1 cellular context compared by ENCODE assay signal in the genomic region with DNA sequence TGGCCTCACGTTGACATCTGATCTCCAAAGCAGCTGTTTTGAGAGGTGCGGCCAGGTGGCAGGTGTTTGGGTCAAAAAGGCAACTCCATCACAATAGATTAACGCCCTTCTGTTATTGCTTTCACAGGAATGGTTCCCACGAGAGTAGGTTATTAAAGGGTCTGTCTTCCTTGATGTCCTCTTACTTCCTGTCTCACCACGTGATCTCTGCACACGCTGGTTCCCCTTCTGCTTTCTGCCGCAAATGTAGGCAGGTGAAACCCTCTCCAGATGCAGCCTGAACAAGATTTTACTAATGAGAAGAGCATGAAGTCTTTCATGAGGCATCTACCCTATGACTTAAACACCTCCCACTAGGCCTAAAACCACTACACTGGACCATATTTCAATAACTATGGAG.
TF ChIP-seq lines count a peak whose summit lies in the region.

No MANE protein-coding gene starts in this region.

TF ChIP-seq in HepG2, 621 proteins besides CTCF, POLR2A, EP300 and RAD21:
- TF ChIP-seq, protein P1, sequence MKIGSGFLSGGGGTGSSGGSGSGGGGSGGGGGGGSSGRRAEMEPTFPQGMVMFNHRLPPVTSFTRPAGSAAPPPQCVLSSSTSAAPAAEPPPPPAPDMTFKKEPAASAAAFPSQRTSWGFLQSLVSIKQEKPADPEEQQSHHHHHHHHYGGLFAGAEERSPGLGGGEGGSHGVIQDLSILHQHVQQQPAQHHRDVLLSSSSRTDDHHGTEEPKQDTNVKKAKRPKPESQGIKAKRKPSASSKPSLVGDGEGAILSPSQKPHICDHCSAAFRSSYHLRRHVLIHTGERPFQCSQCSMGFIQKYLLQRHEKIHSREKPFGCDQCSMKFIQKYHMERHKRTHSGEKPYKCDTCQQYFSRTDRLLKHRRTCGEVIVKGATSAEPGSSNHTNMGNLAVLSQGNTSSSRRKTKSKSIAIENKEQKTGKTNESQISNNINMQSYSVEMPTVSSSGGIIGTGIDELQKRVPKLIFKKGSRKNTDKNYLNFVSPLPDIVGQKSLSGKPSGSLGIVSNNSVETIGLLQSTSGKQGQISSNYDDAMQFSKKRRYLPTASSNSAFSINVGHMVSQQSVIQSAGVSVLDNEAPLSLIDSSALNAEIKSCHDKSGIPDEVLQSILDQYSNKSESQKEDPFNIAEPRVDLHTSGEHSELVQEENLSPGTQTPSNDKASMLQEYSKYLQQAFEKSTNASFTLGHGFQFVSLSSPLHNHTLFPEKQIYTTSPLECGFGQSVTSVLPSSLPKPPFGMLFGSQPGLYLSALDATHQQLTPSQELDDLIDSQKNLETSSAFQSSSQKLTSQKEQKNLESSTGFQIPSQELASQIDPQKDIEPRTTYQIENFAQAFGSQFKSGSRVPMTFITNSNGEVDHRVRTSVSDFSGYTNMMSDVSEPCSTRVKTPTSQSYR (CRISPR knock-in tag; IDR thresholded peaks at IDR 0.05; ENCODE audit: borderline replicate concordance), result no peak
- TF ChIP-seq NCOA5 (CRISPR knock-in tag; IDR thresholded peaks at IDR 0.05) (no peak), HNF4A (CRISPR knock-in tag; IDR thresholded peaks at IDR 0.05) (no peak)
- TF ChIP-seq, protein P2, sequence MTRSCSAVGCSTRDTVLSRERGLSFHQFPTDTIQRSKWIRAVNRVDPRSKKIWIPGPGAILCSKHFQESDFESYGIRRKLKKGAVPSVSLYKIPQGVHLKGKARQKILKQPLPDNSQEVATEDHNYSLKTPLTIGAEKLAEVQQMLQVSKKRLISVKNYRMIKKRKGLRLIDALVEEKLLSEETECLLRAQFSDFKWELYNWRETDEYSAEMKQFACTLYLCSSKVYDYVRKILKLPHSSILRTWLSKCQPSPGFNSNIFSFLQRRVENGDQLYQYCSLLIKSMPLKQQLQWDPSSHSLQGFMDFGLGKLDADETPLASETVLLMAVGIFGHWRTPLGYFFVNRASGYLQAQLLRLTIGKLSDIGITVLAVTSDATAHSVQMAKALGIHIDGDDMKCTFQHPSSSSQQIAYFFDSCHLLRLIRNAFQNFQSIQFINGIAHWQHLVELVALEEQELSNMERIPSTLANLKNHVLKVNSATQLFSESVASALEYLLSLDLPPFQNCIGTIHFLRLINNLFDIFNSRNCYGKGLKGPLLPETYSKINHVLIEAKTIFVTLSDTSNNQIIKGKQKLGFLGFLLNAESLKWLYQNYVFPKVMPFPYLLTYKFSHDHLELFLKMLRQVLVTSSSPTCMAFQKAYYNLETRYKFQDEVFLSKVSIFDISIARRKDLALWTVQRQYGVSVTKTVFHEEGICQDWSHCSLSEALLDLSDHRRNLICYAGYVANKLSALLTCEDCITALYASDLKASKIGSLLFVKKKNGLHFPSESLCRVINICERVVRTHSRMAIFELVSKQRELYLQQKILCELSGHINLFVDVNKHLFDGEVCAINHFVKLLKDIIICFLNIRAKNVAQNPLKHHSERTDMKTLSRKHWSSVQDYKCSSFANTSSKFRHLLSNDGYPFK (CRISPR knock-in tag; IDR thresholded peaks at IDR 0.05; ENCODE audit: borderline replicate concordance), result no peak
